ENCODE assay signal across 12 cellular contexts in genomic region chr12:12016284-12017100, GRCh38. TPM values are rescaled to one million over a fixed set of nuclear protein-coding genes. Genes with fewer than 3 reads are reported as not detected.
DNase-seq lines count a peak whose midpoint lies in the region; ATAC-seq and TF ChIP-seq lines count a peak whose summit lies in the region.
"Had no signal": no experiment of that assay in that cellular context is flagged by ENCODE, and none has a peak within 500 bp of the region (broad histone marks: within the 10 kb centered on the region; RNA-seq: fewer than 3 reads in every experiment).

No MANE protein-coding gene starts in this region.

- H3K27me3 ChIP-seq in brain microvascular endothelial cell (replicated peaks), result no peaks in the 10 kb centered on the region
- H3K27me3 ChIP-seq: spleen had no signal

- no peak overlapping the region for H3K27ac ChIP-seq in brain microvascular endothelial cell
- H3K27ac ChIP-seq: spleen had no signal

- no peaks in the 10 kb centered on the region for H3K27me3 Mint-ChIP-seq in activated CD4-positive, alpha-beta memory T cell treated with anti-CD3 and anti-CD28 coated beads for 36 hours
- H3K27me3 Mint-ChIP-seq in type B pancreatic cell, result peaks cover 7% of the 10 kb centered on the region

- H3K4me1 Mint-ChIP-seq in activated CD4-positive, alpha-beta memory T cell treated with anti-CD3 and anti-CD28 coated beads for 36 hours (ENCODE audit: low read depth), result peaks cover 86% of the 10 kb centered on the region
- peaks cover 5% of the 10 kb centered on the region for H3K4me1 Mint-ChIP-seq in type B pancreatic cell (ENCODE audit: unreplicated experiment)

- no peak for ATAC-seq in HG02759 (IDR thresholded peaks at IDR 0.05; ENCODE audit: unreplicated experiment)

- CTCF ChIA-PET in activated CD4-positive, alpha-beta memory T cell treated with anti-CD3 and anti-CD28 coated beads for 36 hours (lab: Charles Lee), result no interaction called here

- H3K4me3 Mint-ChIP-seq in activated CD4-positive, alpha-beta memory T cell treated with anti-CD3 and anti-CD28 coated beads for 36 hours, result peak overlapping the region; percentile 64
- H3K4me3 Mint-ChIP-seq in type B pancreatic cell, result no peak overlapping the region

- intact Hi-C loops in activated CD4-positive, alpha-beta memory T cell treated with anti-CD3 and anti-CD28 coated beads for 36 hours (cut with micrococcal nuclease), result loop anchor here (1.0 to 10.0 kb wide), 2 partner anchors 9 to 448 kb away; no protein-coding TSS in a partner anchor

- H3K36me3 Mint-ChIP-seq in activated CD4-positive, alpha-beta memory T cell treated with anti-CD3 and anti-CD28 coated beads for 36 hours, result peaks cover 4% of the 10 kb centered on the region
- peaks cover 5% of the 10 kb centered on the region for H3K36me3 Mint-ChIP-seq in type B pancreatic cell

- no peak for TF ChIP-seq CTCF in type B pancreatic cell (conservative IDR thresholded peaks at IDR 0.05)
- TF ChIP-seq CTCF in brain microvascular endothelial cell (IDR thresholded peaks at IDR 0.05; ENCODE audit: low read depth, low read length, missing control alignments), result no peak

- H3K9me3 Mint-ChIP-seq in activated CD4-positive, alpha-beta memory T cell treated with anti-CD3 and anti-CD28 coated beads for 36 hours, result no peaks in the 10 kb centered on the region
- peaks cover 5% of the 10 kb centered on the region for H3K9me3 Mint-ChIP-seq in type B pancreatic cell

- DNase-seq in stimulated activated CD4-positive, alpha-beta T cell treated with anti-CD3 and anti-CD28 coated beads, Interleukin-1b, Interleukin-23, amount 100 ng/mL, for 48 hours, result peak; percentile 36
- DNase-seq in stimulated activated CD4-positive, alpha-beta T cell treated with anti-CD3 and anti-CD28 coated beads, Interleukin-4, amount 100 ng/mL, for 1 hour, result no peak
- peak; percentile 68 for DNase-seq in activated CD4-positive, alpha-beta memory T cell treated with anti-CD3 and anti-CD28 coated beads for 36 hours
- DNase-seq in fibroblast of gingiva (ENCODE audit: low read depth) (peak; percentile 59), type B pancreatic cell (ENCODE audit: extremely low spot score, unreplicated experiment) (no peak), DMS53 treated with DMSO at 0.1 percent for 48 hours (lab: John Stamatoyannopoulos, UW; ENCODE audit: unreplicated experiment) (no peak), brain microvascular endothelial cell (no peak)
- DNase-seq: amygdala, NCI-H1417, spleen had no signal

- no peak overlapping the region for H3K4me3 ChIP-seq in brain microvascular endothelial cell (ENCODE audit: low read depth, low read length)
- H3K4me3 ChIP-seq: spleen had no signal

- H3K27ac Mint-ChIP-seq in activated CD4-positive, alpha-beta memory T cell treated with anti-CD3 and anti-CD28 coated beads for 36 hours, result peak overlapping the region; percentile 96
- H3K27ac Mint-ChIP-seq in type B pancreatic cell, result no peak overlapping the region

- POLR2A ChIA-PET in activated CD4-positive, alpha-beta memory T cell treated with anti-CD3 and anti-CD28 coated beads for 36 hours (lab: Charles Lee), result interaction anchor here (0.5 kb wide), 1 partner anchor 366 kb away, joined by 3 read pairs; no protein-coding TSS in a partner anchor

- no peaks in the 10 kb centered on the region for H3K36me3 ChIP-seq in brain microvascular endothelial cell (replicated peaks)
- H3K36me3 ChIP-seq: spleen had no signal

- in situ Hi-C loops in brain microvascular endothelial cell (cut with HindIII; ENCODE audit: low pct_ligation_motif_present, low sequenced_read_pairs), result no loop called here

RNA-seq across cellular contexts. Expression of gene BCL2L14, which starts 54.2 kb away (rescaled TPM):
- total RNA-seq in activated CD4-positive, alpha-beta memory T cell treated with anti-CD3 and anti-CD28 coated beads for 36 hours, result 10 to 100 TPM; 11.5 to 12.7 TPM
- 3.3 and 7.5 TPM in 2 replicates for total RNA-seq in type B pancreatic cell (ENCODE audit: low replicate concordance)
- total RNA-seq: endothelial cell of umbilical vein had no signal

Comparison
In these comparisons a context has a peak if more than half of its experiments do, and no peak if none do; other contexts are left out.
1. DNase-seq: peak in stimulated activated CD4-positive, alpha-beta T cell treated with anti-CD3 and anti-CD28 coated beads, Interleukin-1b, Interleukin-23, amount 100 ng/mL, for 48 hours (single experiment), activated CD4-positive, alpha-beta memory T cell treated with anti-CD3 and anti-CD28 coated beads for 36 hours (single experiment) and fibroblast of gingiva (single experiment); none in stimulated activated CD4-positive, alpha-beta T cell treated with anti-CD3 and anti-CD28 coated beads, Interleukin-4, amount 100 ng/mL, for 1 hour (single experiment), type B pancreatic cell (single experiment), DMS53 treated with DMSO at 0.1 percent for 48 hours (single experiment) and brain microvascular endothelial cell (single experiment).